Comparison of ENCODE assay signal across 14 cellular contexts in the genomic region with DNA sequence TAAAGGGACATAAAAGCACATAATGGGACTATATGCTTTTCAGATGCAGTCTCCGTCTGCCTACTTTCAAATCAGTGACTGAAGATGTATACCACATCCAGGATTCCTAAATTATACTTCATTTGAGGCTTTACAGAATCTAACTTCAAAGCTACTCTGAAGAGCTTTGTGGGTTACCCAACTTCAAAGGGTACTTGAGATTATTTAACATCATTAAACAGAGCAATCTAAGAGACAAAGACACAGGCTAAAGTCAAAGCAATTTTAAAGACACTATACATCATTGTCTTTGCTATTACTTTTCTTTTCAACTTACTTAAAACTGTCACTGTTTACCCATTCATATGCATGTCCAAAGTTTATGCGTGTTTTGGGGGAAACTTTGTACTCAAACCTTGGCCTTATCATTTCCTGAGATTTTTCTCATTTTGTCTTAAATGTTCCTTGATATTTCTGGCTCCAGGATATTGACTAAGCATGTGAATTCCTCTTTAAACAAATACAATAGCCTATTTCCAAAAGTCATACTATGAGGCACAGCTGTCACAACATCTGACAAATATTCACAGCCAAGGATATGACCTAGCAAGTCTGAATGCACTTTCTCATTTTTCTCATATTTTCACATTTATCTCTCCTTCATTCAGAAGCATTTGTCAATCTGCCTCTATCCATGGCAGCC.
"Had no signal": no experiment of that assay in that cellular context is flagged by ENCODE, and none has a peak within 500 bp of the region (broad histone marks: within the 10 kb centered on the region; RNA-seq: fewer than 3 reads in every experiment).

No MANE protein-coding gene starts in this region.

- H3K27me3 ChIP-seq: esophagus muscularis mucosa, heart left ventricle, neural progenitor cell, pancreas, stomach had no signal

- H3K9ac ChIP-seq: neural progenitor cell had no signal

- H3K9me3 ChIP-seq: esophagus muscularis mucosa, heart left ventricle, left ventricle myocardium inferior, pancreas, stomach, thoracic aorta had no signal

- H3K4me3 Mint-ChIP-seq: activated CD8-positive, alpha-beta T cell treated with anti-CD3 and anti-CD28 coated beads, Interleukin-2, amount 10 ng/mL, durations not matched to agents 7 days and 5 days; activated naive CD4-positive, alpha-beta T cell treated with anti-CD3 and anti-CD28 coated beads for 36 hours; endodermal cell; neural progenitor cell had no signal

- DNase-seq: activated CD8-positive, alpha-beta T cell treated with anti-CD3 and anti-CD28 coated beads, Interleukin-2, amount 10 ng/mL, durations not matched to agents 7 days and 5 days; activated naive CD4-positive, alpha-beta T cell treated with anti-CD3 and anti-CD28 coated beads for 36 hours; central memory CD4-positive, alpha-beta T cell; endodermal cell; foreskin melanocyte; heart left ventricle; islet precursor cell; left ventricle myocardium inferior; pancreas; stomach; T1000 had no signal

- H3K36me3 Mint-ChIP-seq: neural progenitor cell had no signal

- H3K36me3 ChIP-seq: esophagus muscularis mucosa, heart left ventricle, left ventricle myocardium inferior, neural progenitor cell, pancreas, stomach, thoracic aorta had no signal

- H2AFZ ChIP-seq: neural progenitor cell had no signal

- H3K27ac ChIP-seq: esophagus muscularis mucosa, heart left ventricle, left ventricle myocardium inferior, neural progenitor cell, pancreas, stomach, thoracic aorta had no signal

- H3K9me3 Mint-ChIP-seq: endodermal cell had no signal

- H3K4me2 ChIP-seq: neural progenitor cell had no signal

- H3K4me3 ChIP-seq: esophagus muscularis mucosa, heart left ventricle, left ventricle myocardium inferior, neural progenitor cell, pancreas, stomach, thoracic aorta had no signal

- H3K27ac Mint-ChIP-seq: activated CD8-positive, alpha-beta T cell treated with anti-CD3 and anti-CD28 coated beads, Interleukin-2, amount 10 ng/mL, durations not matched to agents 7 days and 5 days; activated naive CD4-positive, alpha-beta T cell treated with anti-CD3 and anti-CD28 coated beads for 36 hours; endodermal cell; neural progenitor cell had no signal
